Comparison of ENCODE assay signal across 15 cellular contexts in the genomic region with DNA sequence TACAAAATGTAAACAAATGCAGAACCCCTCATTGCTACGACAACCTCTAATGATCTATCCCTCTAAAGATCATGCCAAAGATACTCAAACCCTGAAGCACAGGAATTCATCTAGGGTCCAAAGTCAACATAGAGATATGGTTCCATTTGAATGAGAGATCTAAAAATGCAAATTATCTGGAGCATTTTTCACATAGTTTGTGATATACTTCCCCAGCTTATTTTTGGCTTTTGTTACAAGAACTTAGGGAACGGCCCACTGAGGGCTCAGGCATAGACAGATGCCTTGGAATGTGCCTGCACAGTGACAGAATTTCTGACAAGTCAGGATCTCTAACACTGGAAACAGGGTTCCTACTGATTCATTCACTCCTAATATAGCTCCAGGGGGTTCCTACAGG.
A peak's percentile ranks its signal among the peaks of the same experiment; 100 is the strongest.
DNase-seq lines count a peak whose midpoint lies in the region; ATAC-seq and TF ChIP-seq lines count a peak whose summit lies in the region.
"Had no signal": no experiment of that assay in that cellular context is flagged by ENCODE, and none has a peak within 500 bp of the region (broad histone marks: within the 10 kb centered on the region; RNA-seq: fewer than 3 reads in every experiment).

No MANE protein-coding gene starts in this region.

- H3K27ac ChIP-seq in SK-N-SH (ENCODE audit: low read depth in 2 of 2, low read length in 1 of 2) (peak overlapping the region in 1 of 2 experiments; percentile 57; a peak in 2 of 4 replicates), mesenchymal stem cell (ENCODE audit: low read length, poor library complexity, severe bottlenecking) (peak overlapping the region; percentile 16)
- H3K27ac ChIP-seq: C4-2B had no signal

- no peak for ATAC-seq in GM19397 (IDR thresholded peaks at IDR 0.05; ENCODE audit: unreplicated experiment)
- no peak for ATAC-seq in HG02852 (IDR thresholded peaks at IDR 0.05; ENCODE audit: unreplicated experiment)

- no peak for TF ChIP-seq EP300 in SK-N-SH (IDR thresholded peaks at IDR 0.05; ENCODE audit: borderline replicate concordance in 1 of 2, low read depth in 1 of 2, low read length in 1 of 2)

- TF ChIP-seq CTCF in SK-N-SH (IDR thresholded peaks at IDR 0.05): no peak
- TF ChIP-seq CTCF in chondrocyte (IDR thresholded peaks at IDR 0.05): no peak

- no peak overlapping the region for H3K4ac ChIP-seq in mesenchymal stem cell (ENCODE audit: low read depth in 1 of 2, low read length in 2 of 2)

- H3K36me3 Mint-ChIP-seq in chondrocyte (ENCODE audit: low read depth): peaks cover 8% of the 10 kb centered on the region
- H3K36me3 Mint-ChIP-seq in activated naive CD8-positive, alpha-beta T cell treated with anti-CD3 and anti-CD28 coated beads for 36 hours: no peaks in the 10 kb centered on the region

- 58% methylated on average over 2 of the region's 2 CpGs for WGBS in SK-N-SH (ENCODE audit: low lambda C conversion rate)
- WGBS in mesenchymal stem cell: 88% methylated on average over 2 of the region's 2 CpGs

- H3K27me3 Mint-ChIP-seq in chondrocyte (ENCODE audit: low read depth): no peaks in the 10 kb centered on the region
- H3K27me3 Mint-ChIP-seq in activated naive CD8-positive, alpha-beta T cell treated with anti-CD3 and anti-CD28 coated beads for 36 hours: peaks cover 4% of the 10 kb centered on the region

- H3K27me3 ChIP-seq in SK-N-SH (ENCODE audit: insufficient read depth) (no peaks in the 10 kb centered on the region), mesenchymal stem cell (ENCODE audit: control insufficient read depth in 1 of 2, insufficient read depth in 1 of 2, low read length in 2 of 2) (no peaks in the 10 kb centered on the region)

- H3K4me1 ChIP-seq in SK-N-SH (ENCODE audit: control insufficient read depth in 1 of 2, insufficient read depth in 2 of 2, low read depth in 1 of 2, low read length in 1 of 2) (no peaks in the 10 kb centered on the region), mesenchymal stem cell (ENCODE audit: control insufficient read depth, insufficient read depth, low read depth, low read length) (peaks cover 3% of the 10 kb centered on the region)

- H3K79me2 ChIP-seq in SK-N-SH (ENCODE audit: insufficient read depth): no peaks in the 10 kb centered on the region

- CTCF ChIA-PET in SK-N-SH (lab: Yijun Ruan, JAX): no interaction called here

- H2BK120ac ChIP-seq in mesenchymal stem cell (ENCODE audit: low read depth, low read length): no peak overlapping the region

- no peak overlapping the region for H2BK15ac ChIP-seq in mesenchymal stem cell (ENCODE audit: low read depth, poor library complexity, severe bottlenecking)

- H2BK12ac ChIP-seq in mesenchymal stem cell (ENCODE audit: low read length in 2 of 2): no peak overlapping the region

- H2AFZ ChIP-seq in SK-N-SH (ENCODE audit: low read depth) (no peak overlapping the region), mesenchymal stem cell (ENCODE audit: low read depth, low read length) (no peak overlapping the region)

- H3K18ac ChIP-seq in mesenchymal stem cell (ENCODE audit: low read depth in 1 of 2, low read length in 2 of 2): no peak overlapping the region

- no peak overlapping the region for H4K8ac ChIP-seq in mesenchymal stem cell (ENCODE audit: low read length)

- no peak for TF ChIP-seq RAD21 in SK-N-SH (IDR thresholded peaks at IDR 0.05; ENCODE audit: low read length)

- DNase-seq in AG20443 (ENCODE audit: low spot score) (peak; percentile 34), SK-N-SH (no peak), chondrocyte (ENCODE audit: low spot score) (no peak), mesenchymal stem cell (no peak), dermis blood vessel endothelial cell (no peak)
- DNase-seq in activated naive CD8-positive, alpha-beta T cell treated with anti-CD3 and anti-CD28 coated beads for 36 hours: no peak
- DNase-seq: Karpas-422, MM.1S, NCI-H1092 treated with DMSO at 0.1 percent for 48 hours, NCI-H2107, NCI-H2227 treated with DMSO at 0.1 percent for 48 hours, NCI-H524 had no signal

- H3K4me2 ChIP-seq in SK-N-SH (no peak overlapping the region), mesenchymal stem cell (ENCODE audit: low read length, poor library complexity, severe bottlenecking) (no peak overlapping the region)

- H3K14ac ChIP-seq in mesenchymal stem cell (ENCODE audit: low read length in 2 of 2): no peak overlapping the region

- POLR2A ChIA-PET in SK-N-SH (lab: Yijun Ruan, JAX): no interaction called here

- no peak overlapping the region for H3K9ac ChIP-seq in SK-N-SH
- H3K9ac ChIP-seq in mesenchymal stem cell (ENCODE audit: low read length): no peak overlapping the region

- no peaks in the 10 kb centered on the region for H3K9me3 ChIP-seq in SK-N-SH
- peaks cover 10% of the 10 kb centered on the region for H3K9me3 ChIP-seq in mesenchymal stem cell (ENCODE audit: control insufficient read depth, low read length)

- H3K9me2 ChIP-seq in SK-N-SH: no peaks in the 10 kb centered on the region

- no peaks in the 10 kb centered on the region for H3F3A ChIP-seq in SK-N-SH (replicated peaks; ENCODE audit: insufficient read depth)

- H3K4me3 ChIP-seq in SK-N-SH (ENCODE audit: low read depth in 2 of 2, low read length in 1 of 2): no peak overlapping the region
- no peak overlapping the region for H3K4me3 ChIP-seq in mesenchymal stem cell (ENCODE audit: insufficient read depth in 1 of 2, low read depth in 1 of 2, low read length in 2 of 2)

- H2BK5ac ChIP-seq in mesenchymal stem cell (ENCODE audit: low read depth, low read length, poor library complexity, severe bottlenecking): no peak overlapping the region

- H3K27ac Mint-ChIP-seq in chondrocyte (ENCODE audit: unreplicated experiment): peak overlapping the region; percentile 82
- H3K27ac Mint-ChIP-seq in activated naive CD8-positive, alpha-beta T cell treated with anti-CD3 and anti-CD28 coated beads for 36 hours: no peak overlapping the region

- H3K23ac ChIP-seq in mesenchymal stem cell (ENCODE audit: low read length in 2 of 2): no peak overlapping the region

- peaks cover 17% of the 10 kb centered on the region for H3K9me3 Mint-ChIP-seq in chondrocyte (ENCODE audit: low read depth)
- peaks cover 8% of the 10 kb centered on the region for H3K9me3 Mint-ChIP-seq in activated naive CD8-positive, alpha-beta T cell treated with anti-CD3 and anti-CD28 coated beads for 36 hours

- no peak overlapping the region for H4K91ac ChIP-seq in mesenchymal stem cell (ENCODE audit: low read length)

- H3K36me3 ChIP-seq in SK-N-SH (replicated peaks in 1 of 2; ENCODE audit: control insufficient read depth in 1 of 2, insufficient read depth in 2 of 2, low read length in 1 of 2) (no peaks in the 10 kb centered on the region), mesenchymal stem cell (ENCODE audit: control insufficient read depth in 1 of 2, insufficient read depth in 2 of 2, low read depth in 1 of 2, low read length in 2 of 2) (no peaks in the 10 kb centered on the region)

- no peaks in the 10 kb centered on the region for H3K79me1 ChIP-seq in mesenchymal stem cell (replicated peaks; ENCODE audit: low read length, poor library complexity, severe bottlenecking)

- H2AK5ac ChIP-seq in mesenchymal stem cell (ENCODE audit: low read length, severe bottlenecking): no peak overlapping the region

- H3K4me3 Mint-ChIP-seq in chondrocyte (ENCODE audit: unreplicated experiment): no peak overlapping the region
- H3K4me3 Mint-ChIP-seq in activated naive CD8-positive, alpha-beta T cell treated with anti-CD3 and anti-CD28 coated beads for 36 hours: no peak overlapping the region

- H4K20me1 ChIP-seq in SK-N-SH (ENCODE audit: insufficient read depth): no peaks in the 10 kb centered on the region

- H3K4me1 Mint-ChIP-seq in chondrocyte (ENCODE audit: low read depth): peaks cover 37% of the 10 kb centered on the region
- H3K4me1 Mint-ChIP-seq in activated naive CD8-positive, alpha-beta T cell treated with anti-CD3 and anti-CD28 coated beads for 36 hours: no peaks in the 10 kb centered on the region

TF ChIP-seq in SK-N-SH, 30 proteins besides CTCF, POLR2A, EP300 and RAD21:
- TF ChIP-seq NFIC (IDR thresholded peaks at IDR 0.05; ENCODE audit: borderline replicate concordance) (0 out of 2 replicates have a peak, but pooled peaks have one; percentile 28), EZH2phosphoT487 (IDR thresholded peaks at IDR 0.05; ENCODE audit: borderline replicate concordance, low read depth) (no peak)
- TF ChIP-seq, protein P1, sequence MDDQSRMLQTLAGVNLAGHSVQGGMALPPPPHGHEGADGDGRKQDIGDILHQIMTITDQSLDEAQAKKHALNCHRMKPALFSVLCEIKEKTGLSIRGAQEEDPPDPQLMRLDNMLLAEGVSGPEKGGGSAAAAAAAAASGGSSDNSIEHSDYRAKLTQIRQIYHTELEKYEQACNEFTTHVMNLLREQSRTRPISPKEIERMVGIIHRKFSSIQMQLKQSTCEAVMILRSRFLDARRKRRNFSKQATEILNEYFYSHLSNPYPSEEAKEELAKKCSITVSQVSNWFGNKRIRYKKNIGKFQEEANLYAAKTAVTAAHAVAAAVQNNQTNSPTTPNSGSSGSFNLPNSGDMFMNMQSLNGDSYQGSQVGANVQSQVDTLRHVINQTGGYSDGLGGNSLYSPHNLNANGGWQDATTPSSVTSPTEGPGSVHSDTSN (IDR thresholded peaks at IDR 0.05): peak; percentile 7; the same call in 1 of the 2 replicates
